ENCODE assay signal across 20 cellular contexts in the genomic region with DNA sequence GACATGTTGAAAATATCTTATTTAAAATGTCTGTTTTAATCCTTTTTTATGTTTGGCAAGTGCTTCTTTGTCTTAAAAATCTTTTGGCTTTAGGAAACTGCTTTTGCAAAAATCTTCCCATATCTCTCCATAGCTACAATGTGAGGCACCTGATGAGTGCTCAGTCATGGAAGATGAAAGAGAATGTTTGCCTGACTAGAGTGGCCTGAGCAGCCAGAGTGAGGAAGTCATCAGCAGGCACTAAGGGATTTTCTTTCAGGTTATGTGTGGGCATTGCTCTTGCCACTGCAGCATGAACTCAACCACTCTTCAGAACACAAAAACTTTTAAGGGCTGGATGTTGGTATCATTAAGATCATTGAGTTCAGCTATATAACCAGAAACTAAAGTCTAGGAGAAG. TPM values are rescaled to one million over a fixed set of nuclear protein-coding genes. Genes with fewer than 3 reads are reported as not detected.
DNase-seq lines count a peak whose midpoint lies in the region; ATAC-seq and TF ChIP-seq lines count a peak whose summit lies in the region.
"Had no signal": no experiment of that assay in that cellular context is flagged by ENCODE, and none has a peak within 500 bp of the region (broad histone marks: within the 10 kb centered on the region; RNA-seq: fewer than 3 reads in every experiment).

No MANE protein-coding gene starts in this region.

- H3K9me3 Mint-ChIP-seq in activated CD4-positive, alpha-beta T cell treated with anti-CD3 and anti-CD28 coated beads, Interleukin-2, amount 10 ng/mL, durations not matched to agents 7 days and 5 days = no peaks in the 10 kb centered on the region

- no peak overlapping the region; the same call in 1 of the 2 replicates for H3K4me3 ChIP-seq in HUES48 (ENCODE audit: low read depth, low read length)
- H3K4me3 ChIP-seq in adipocyte (ENCODE audit: low read length) = no peak overlapping the region
- no peak overlapping the region for H3K4me3 ChIP-seq in osteoblast (ENCODE audit: insufficient read depth, low read length)

- H3K27me3 ChIP-seq in HUES48 (ENCODE audit: control insufficient read depth, insufficient read depth, low read length) (no peaks in the 10 kb centered on the region), adipocyte (replicated peaks; ENCODE audit: control insufficient read depth, insufficient read depth, low read length) (no peaks in the 10 kb centered on the region), osteoblast (ENCODE audit: insufficient read depth, low read length) (no peaks in the 10 kb centered on the region)
- H3K27me3 ChIP-seq: BE2C had no signal

- H3K36me3 ChIP-seq in HUES48 (ENCODE audit: control insufficient read depth, insufficient read depth, low read length) (peaks cover 34% of the 10 kb centered on the region), adipocyte (ENCODE audit: control insufficient read depth, insufficient read depth, low read length, severe bottlenecking) (peaks cover 16% of the 10 kb centered on the region), osteoblast (ENCODE audit: insufficient read depth, low read length) (peaks cover 10% of the 10 kb centered on the region)

- POLR2A ChIA-PET in activated CD4-positive, alpha-beta T cell treated with anti-CD3 and anti-CD28 coated beads, Interleukin-2, amount 10 ng/mL, durations not matched to agents 7 days and 5 days (lab: Charles Lee) = interaction anchor here (0.7 kb wide), 1 partner anchor 13 kb away, joined by 4 read pairs; no protein-coding TSS in a partner anchor

- no peak for ATAC-seq in HG03097 (IDR thresholded peaks at IDR 0.05; ENCODE audit: low FRiP score, unreplicated experiment)
- ATAC-seq: PC-3 had no signal

- DNase-seq in activated CD4-positive, alpha-beta T cell treated with anti-CD3 and anti-CD28 coated beads, Interleukin-2, amount 10 ng/mL, durations not matched to agents 7 days and 5 days = no peak
- DNase-seq in activated CD4-positive, alpha-beta T cell treated with anti-CD3 and anti-CD28 coated beads, Interleukin-2, amount 50 U/mL, for 1 hour = no peak
- DNase-seq in adipocyte (ENCODE audit: low read depth) = no peak
- peak; percentile 8 for DNase-seq in osteoblast (ENCODE audit: insufficient read length, low spot score, missing footprints)
- no peak for DNase-seq in NCI-H1930 (lab: John Stamatoyannopoulos, UW)
- DNase-seq in NCI-H524 (lab: John Stamatoyannopoulos, UW) = no peak
- DNase-seq: BE2C; CD4-positive, CD25-positive, alpha-beta regulatory T cell; DMS153; GF-D8; NCI-H1417; NCI-H187; NCI-H226; NCI-H524 treated with DMSO at 0.1 percent for 48 hours; PC-3; RPMI8226; SHP77 treated with DMSO at 0.1 percent for 48 hours; SK-N-SH had no signal

- peaks cover 37% of the 10 kb centered on the region for H3K4me1 Mint-ChIP-seq in activated CD4-positive, alpha-beta T cell treated with anti-CD3 and anti-CD28 coated beads, Interleukin-2, amount 10 ng/mL, durations not matched to agents 7 days and 5 days

- H3K4me2 ChIP-seq in osteoblast (ENCODE audit: insufficient read depth, low read length) = no peak overlapping the region

- CTCF ChIA-PET in activated CD4-positive, alpha-beta T cell treated with anti-CD3 and anti-CD28 coated beads, Interleukin-2, amount 10 ng/mL, durations not matched to agents 7 days and 5 days (lab: Charles Lee) = interaction anchor here (0.5 to 2.0 kb wide), 5 partner anchors 11 to 1953 kb away, joined by 3 to 6 read pairs (median 3); no protein-coding TSS in a partner anchor

- H3K9ac ChIP-seq in HUES48 (ENCODE audit: low read depth, low read length) = peak overlapping the region; percentile 2; the same call in 1 of the 2 replicates
- H3K9ac ChIP-seq in adipocyte (ENCODE audit: low read length) = peak overlapping the region; percentile 59
- H3K9ac ChIP-seq: SK-N-SH had no signal

- peaks cover 52% of the 10 kb centered on the region for H3K36me3 Mint-ChIP-seq in activated CD4-positive, alpha-beta T cell treated with anti-CD3 and anti-CD28 coated beads, Interleukin-2, amount 10 ng/mL, durations not matched to agents 7 days and 5 days (ENCODE audit: low read depth)

- no peaks in the 10 kb centered on the region for H3K79me2 ChIP-seq in osteoblast (ENCODE audit: insufficient read depth, low read length)

- no peaks in the 10 kb centered on the region for H3K27me3 Mint-ChIP-seq in activated CD4-positive, alpha-beta T cell treated with anti-CD3 and anti-CD28 coated beads, Interleukin-2, amount 10 ng/mL, durations not matched to agents 7 days and 5 days
- H3K27me3 Mint-ChIP-seq: CD4-positive, CD25-positive, alpha-beta regulatory T cell had no signal

- H3K27ac ChIP-seq in HUES48 (ENCODE audit: low read depth, low read length) (peak overlapping the region; percentile 57), osteoblast (ENCODE audit: low read depth, low read length) (no peak overlapping the region)

- no peak for TF ChIP-seq CTCF in osteoblast (IDR thresholded peaks at IDR 0.05; ENCODE audit: extremely low read depth, low read depth, low read length)

- H4K20me1 ChIP-seq in osteoblast (ENCODE audit: insufficient read depth, low read length) = no peaks in the 10 kb centered on the region

- H3K27ac Mint-ChIP-seq in activated CD4-positive, alpha-beta T cell treated with anti-CD3 and anti-CD28 coated beads, Interleukin-2, amount 10 ng/mL, durations not matched to agents 7 days and 5 days = peak overlapping the region; percentile 46

- H2AFZ ChIP-seq in osteoblast (ENCODE audit: low read length) = no peak overlapping the region

- no peak overlapping the region for H3K4me3 Mint-ChIP-seq in activated CD4-positive, alpha-beta T cell treated with anti-CD3 and anti-CD28 coated beads, Interleukin-2, amount 10 ng/mL, durations not matched to agents 7 days and 5 days

- H3K9me3 ChIP-seq in HUES48 (ENCODE audit: control insufficient read depth, insufficient read depth, low read length) (no peaks in the 10 kb centered on the region), adipocyte (ENCODE audit: control insufficient read depth, low read length) (no peaks in the 10 kb centered on the region), osteoblast (ENCODE audit: low read depth, low read length) (no peaks in the 10 kb centered on the region)
- H3K9me3 ChIP-seq: BE2C, SK-N-SH had no signal

- peaks cover 26% of the 10 kb centered on the region for H3K4me1 ChIP-seq in HUES48 (ENCODE audit: control insufficient read depth, insufficient read depth, low read length)
- peaks cover 35% of the 10 kb centered on the region for H3K4me1 ChIP-seq in adipocyte (ENCODE audit: control insufficient read depth, insufficient read depth, low read length)
- H3K4me1 ChIP-seq in osteoblast (ENCODE audit: insufficient read depth, low read length) = peaks cover 6% of the 10 kb centered on the region
- H3K4me1 ChIP-seq: BE2C had no signal

RNA-seq across cellular contexts. Expression of gene AKIRIN2, which starts 47.9 kb away (rescaled TPM):
- 10 to 100 TPM; 42.1 to 42.5 TPM for total RNA-seq in activated CD4-positive, alpha-beta T cell treated with anti-CD3 and anti-CD28 coated beads, Interleukin-2, amount 10 ng/mL, durations not matched to agents 7 days and 5 days
- 15.2 and 18.3 TPM in 2 replicates for total RNA-seq in osteoblast
